13 cellular contexts compared by ENCODE assay signal in the genomic region with DNA sequence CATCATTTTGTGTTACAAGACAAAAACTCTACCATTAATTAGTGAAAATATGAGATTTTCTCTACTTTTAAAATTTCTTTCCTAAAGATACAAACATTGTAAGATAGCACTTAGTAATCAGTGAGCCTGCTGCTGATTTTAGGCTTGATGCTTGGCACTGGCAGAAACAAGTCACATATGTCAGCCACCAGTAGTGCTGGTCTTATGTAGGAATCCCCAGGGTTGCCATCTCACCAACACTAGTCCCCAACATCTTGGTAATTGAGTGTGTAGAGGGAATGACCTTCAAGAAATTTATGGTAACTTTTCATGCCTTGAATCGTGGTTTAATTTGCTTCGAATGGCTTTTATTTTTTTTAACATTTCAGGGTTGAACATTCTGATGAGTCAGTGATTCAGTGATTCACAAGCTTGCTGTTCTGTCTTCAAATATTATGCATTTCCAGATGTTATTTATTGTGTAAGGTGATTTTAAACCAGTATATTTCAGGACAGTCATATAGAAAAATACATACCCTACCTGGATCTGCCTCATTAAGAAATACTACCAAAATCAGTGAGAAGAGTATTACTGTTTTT. TPM values are rescaled to one million over a fixed set of nuclear protein-coding genes. Genes with fewer than 3 reads are reported as not detected.
DNase-seq lines count a peak whose midpoint lies in the region; ATAC-seq and TF ChIP-seq lines count a peak whose summit lies in the region.
"Had no signal": no experiment of that assay in that cellular context is flagged by ENCODE, and none has a peak within 500 bp of the region (broad histone marks: within the 10 kb centered on the region; RNA-seq: fewer than 3 reads in every experiment).

No MANE protein-coding gene starts in this region.

- ATAC-seq in foreskin keratinocyte: peak; percentile 64
- ATAC-seq in thoracic aorta (ENCODE audit: insufficient number of reproducible peaks, low FRiP score, low read depth): no peak
- ATAC-seq: Right ventricle myocardium inferior, upper lobe of right lung had no signal

- H3K9me3 Mint-ChIP-seq in activated naive CD4-positive, alpha-beta T cell treated with anti-CD3 and anti-CD28 coated beads for 36 hours: no peaks in the 10 kb centered on the region

- H3K4me3 ChIP-seq in thoracic aorta: no peak overlapping the region
- H3K4me3 ChIP-seq: upper lobe of right lung had no signal

- CTCF ChIA-PET in activated naive CD4-positive, alpha-beta T cell treated with anti-CD3 and anti-CD28 coated beads for 36 hours (lab: Charles Lee): interaction anchor here (0.6 to 1.2 kb wide), 9 partner anchors 11 to 1059 kb away, joined by 3 to 6 read pairs (median 4); partner anchors contain the start of gene EXOC1

- no peaks in the 10 kb centered on the region for H3K9me3 ChIP-seq in thoracic aorta
- H3K9me3 ChIP-seq: upper lobe of right lung had no signal

- H3K36me3 Mint-ChIP-seq in activated naive CD4-positive, alpha-beta T cell treated with anti-CD3 and anti-CD28 coated beads for 36 hours (ENCODE audit: low read depth): peaks cover 14% of the 10 kb centered on the region

- H3K36me3 ChIP-seq in thoracic aorta: peaks cover 22% of the 10 kb centered on the region

- no peaks in the 10 kb centered on the region for H3K27me3 Mint-ChIP-seq in activated naive CD4-positive, alpha-beta T cell treated with anti-CD3 and anti-CD28 coated beads for 36 hours (ENCODE audit: low read depth)

- peak overlapping the region; percentile 62 for H3K27ac ChIP-seq in foreskin keratinocyte
- H3K27ac ChIP-seq in thoracic aorta: peak overlapping the region; percentile 62 to 69

- no peak for DNase-seq in activated naive CD4-positive, alpha-beta T cell treated with anti-CD3 and anti-CD28 coated beads for 36 hours
- no peak for DNase-seq in activated naive CD4-positive, alpha-beta T cell treated with anti-CD3 and anti-CD28 coated beads, Interleukin-2, amount 50 U/mL, for 16 hours
- DNase-seq in amniotic epithelial cell (ENCODE audit: low read depth) (peak; percentile 71), foreskin keratinocyte (peak in 1 of 2 donors; percentile 64), thoracic aorta (ENCODE audit: low spot score) (no peak), cerebellum (ENCODE audit: low spot score) (no peak), GM19240 (ENCODE audit: insufficient read length, low spot score) (no peak)
- DNase-seq in activated effector memory CD4-positive, alpha-beta T cell treated with anti-CD3 and anti-CD28 coated beads, Interleukin-2, amount 50 U/mL, for 16 hours: no peak
- DNase-seq: NCI-H2029; stimulated activated CD4-positive, alpha-beta T cell treated with anti-CD3 and anti-CD28 coated beads, Interleukin-2, amount 100 ng/mL, for 24 hours; upper lobe of right lung had no signal

- H3K4me3 Mint-ChIP-seq in activated naive CD4-positive, alpha-beta T cell treated with anti-CD3 and anti-CD28 coated beads for 36 hours: no peak overlapping the region

- peaks cover 18% of the 10 kb centered on the region for H3K4me1 Mint-ChIP-seq in activated naive CD4-positive, alpha-beta T cell treated with anti-CD3 and anti-CD28 coated beads for 36 hours (ENCODE audit: low read depth)

- H3K4me1 ChIP-seq in foreskin keratinocyte (peaks cover 26% of the 10 kb centered on the region), thoracic aorta (ENCODE audit: control insufficient read depth in 1 of 2, low read depth in 2 of 2) (peaks cover 18 to 25% of the 10 kb centered on the region in 2 donors)

- H3K27me3 ChIP-seq in foreskin keratinocyte (no peaks in the 10 kb centered on the region), thoracic aorta (replicated peaks; ENCODE audit: insufficient read depth) (no peaks in the 10 kb centered on the region)
- H3K27me3 ChIP-seq: upper lobe of right lung had no signal

- peak overlapping the region; percentile 46 for H3K27ac Mint-ChIP-seq in activated naive CD4-positive, alpha-beta T cell treated with anti-CD3 and anti-CD28 coated beads for 36 hours

- TF ChIP-seq CTCF in foreskin keratinocyte (conservative IDR thresholded peaks at IDR 0.05) (no peak), thoracic aorta (IDR thresholded peaks at IDR 0.05) (no peak)

- intact Hi-C loops in activated naive CD4-positive, alpha-beta T cell treated with anti-CD3 and anti-CD28 coated beads for 36 hours (cut with micrococcal nuclease): loop anchor here (5.0 to 10.0 kb wide), 7 partner anchors 108 to 681 kb away; partner anchors contain the start of genes CLOCK and NMU

RNA-seq across cellular contexts. Expression of gene EXOC1, which starts 11.9 kb away (rescaled TPM):
- 10 to 100 TPM; 18.7 to 21.9 TPM for total RNA-seq in activated naive CD4-positive, alpha-beta T cell treated with anti-CD3 and anti-CD28 coated beads for 36 hours
- 24.9 and 30.1 TPM in 2 replicates for total RNA-seq in foreskin keratinocyte
- polyA plus RNA-seq in foreskin keratinocyte: 10.3 TPM in 2 replicates
- total RNA-seq in thoracic aorta: 10 to 100 TPM; 33.5 to 60.5 TPM
- 53.9 TPM for total RNA-seq in cerebellum

RNA-seq across cellular contexts. Expression of gene EXOC1L, which starts 45.7 kb away (rescaled TPM):
- not detected for total RNA-seq in activated naive CD4-positive, alpha-beta T cell treated with anti-CD3 and anti-CD28 coated beads for 36 hours
- total RNA-seq in foreskin keratinocyte (not detected in 2 replicates), thoracic aorta (not detected), cerebellum (not detected)
- not detected in 2 replicates for polyA plus RNA-seq in foreskin keratinocyte
- total RNA-seq: lung microvascular endothelial cell, Right ventricle myocardium inferior, upper lobe of right lung had no signal
